In the genomic region with DNA sequence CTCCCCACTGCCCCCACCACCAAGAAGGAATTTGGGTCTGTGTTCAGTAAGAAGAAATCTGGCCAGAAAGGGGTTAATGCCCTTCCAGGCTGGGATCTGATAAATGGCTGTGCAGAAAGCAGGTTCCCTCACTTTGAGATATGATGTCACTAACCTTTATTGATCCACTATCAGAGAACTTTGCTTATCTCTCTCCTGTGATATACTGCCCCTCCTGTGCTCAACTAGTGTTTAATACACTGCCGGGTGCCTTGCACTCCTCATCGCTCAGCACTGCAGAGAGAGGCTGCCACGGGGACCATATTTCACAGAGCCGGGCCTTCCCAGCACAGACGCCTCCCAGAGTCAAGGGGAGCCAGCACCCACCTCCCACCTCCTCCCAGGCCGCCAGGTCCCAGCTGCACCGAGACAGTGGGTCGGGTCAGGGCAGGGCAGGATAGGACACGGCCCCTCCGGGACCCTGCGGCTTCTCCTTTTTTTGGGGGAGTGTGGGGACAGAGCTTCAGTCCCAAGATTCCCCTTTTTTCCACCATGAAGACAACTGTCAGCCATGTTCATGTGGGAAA, we compare ENCODE assay signal across 24 cellular contexts. TPM values are rescaled to one million over a fixed set of nuclear protein-coding genes. Genes with fewer than 3 reads are reported as not detected.
DNase-seq lines count a peak whose midpoint lies in the region; ATAC-seq and TF ChIP-seq lines count a peak whose summit lies in the region.
"Had no signal": no experiment of that assay in that cellular context is flagged by ENCODE, and none has a peak within 500 bp of the region (broad histone marks: within the 10 kb centered on the region; RNA-seq: fewer than 3 reads in every experiment).

No MANE protein-coding gene starts in this region.

- H3K27ac ChIP-seq in endodermal cell (ENCODE audit: low read depth, low read length) (no peak overlapping the region), sigmoid colon (peak overlapping the region in 1 of 4 donors; percentile 15), foreskin keratinocyte (no peak overlapping the region)

- TF ChIP-seq EP300 in sigmoid colon (IDR thresholded peaks at IDR 0.05), result no peak

- H3K27me3 ChIP-seq in endodermal cell (ENCODE audit: control insufficient read depth, insufficient read depth, low read length, poor library complexity, severe bottlenecking) (peaks cover 93% of the 10 kb centered on the region), sigmoid colon (no peaks in the 10 kb centered on the region), foreskin keratinocyte (no peaks in the 10 kb centered on the region)
- H3K27me3 ChIP-seq: heart right ventricle had no signal

- no peak overlapping the region for H3K9ac ChIP-seq in endodermal cell (ENCODE audit: extremely low read depth, low read length, poor library complexity, severe bottlenecking)
- H3K9ac ChIP-seq: SK-N-SH had no signal

- H3K4me1 ChIP-seq in endodermal cell (ENCODE audit: control insufficient read depth, insufficient read depth, low read length) (peaks cover 18% of the 10 kb centered on the region), sigmoid colon (peaks cover 0 to 93% (median 65%) of the 10 kb centered on the region in 4 donors), foreskin keratinocyte (peaks cover 9% of the 10 kb centered on the region)

- H3K27me3 Mint-ChIP-seq in endodermal cell (ENCODE audit: insufficient read depth) (peaks cover 99% of the 10 kb centered on the region), nephron (ENCODE audit: low read depth) (peaks cover 20% of the 10 kb centered on the region)
- H3K27me3 Mint-ChIP-seq: activated CD8-positive, alpha-beta memory T cell treated with anti-CD3 and anti-CD28 coated beads, Interleukin-2, amount 10 ng/mL, durations not matched to agents 7 days and 5 days; dendritic cell treated with granulocyte-macrophage colony-stimulating factor and Interleukin-4, amounts not matched to agents 40 ng/mL and 50 ng/mL, for 4 days; stimulated activated naive CD8-positive, alpha-beta T cell treated with anti-CD3 and anti-CD28 coated beads, Interleukin-15, Interleukin-2, amounts not matched to agents 100 ng/mL and 50 ng/mL, for 24 hours had no signal

- TF ChIP-seq CTCF in endodermal cell (conservative IDR thresholded peaks at IDR 0.05), result no peak
- TF ChIP-seq CTCF in nephron (IDR thresholded peaks at IDR 0.05; ENCODE audit: unreplicated experiment in 3 of 3), result no peak
- no peak for TF ChIP-seq CTCF in sigmoid colon (IDR thresholded peaks at IDR 0.05)
- TF ChIP-seq CTCF in foreskin keratinocyte (conservative IDR thresholded peaks at IDR 0.05), result no peak

- H3K4me3 Mint-ChIP-seq in endodermal cell, result no peak overlapping the region
- H3K4me3 Mint-ChIP-seq in nephron, result peak overlapping the region in 2 of 3 experiments; percentile 9 to 39
- H3K4me3 Mint-ChIP-seq: activated CD8-positive, alpha-beta memory T cell treated with anti-CD3 and anti-CD28 coated beads, Interleukin-2, amount 10 ng/mL, durations not matched to agents 7 days and 5 days; activated T-cell treated with anti-CD3 and anti-CD28 coated beads, Interleukin-2, amount 50 U/mL, for 4 hours; dendritic cell treated with granulocyte-macrophage colony-stimulating factor and Interleukin-4, amounts not matched to agents 40 ng/mL and 50 ng/mL, for 4 days; stimulated activated naive CD8-positive, alpha-beta T cell treated with anti-CD3 and anti-CD28 coated beads, Interleukin-15, Interleukin-2, amounts not matched to agents 100 ng/mL and 50 ng/mL, for 24 hours; WTC11 had no signal

- H3K4me3 ChIP-seq in endodermal cell (ENCODE audit: low read length), result no peak overlapping the region
- H3K4me3 ChIP-seq in sigmoid colon, result no peak overlapping the region
- H3K4me3 ChIP-seq: heart right ventricle, lung had no signal

- ATAC-seq in foreskin keratinocyte (no peak), GM18498 (IDR thresholded peaks at IDR 0.05; ENCODE audit: unreplicated experiment) (no peak)
- ATAC-seq: activated CD8-positive, alpha-beta memory T cell treated with anti-CD3 and anti-CD28 coated beads, Interleukin-2, amount 10 ng/mL, durations not matched to agents 7 days and 5 days; activated T-cell treated with anti-CD3 and anti-CD28 coated beads, Interleukin-2, amount 50 U/mL, for 4 hours; PC-3; WTC11 had no signal

- H3K9me3 Mint-ChIP-seq in endodermal cell, result no peaks in the 10 kb centered on the region
- no peaks in the 10 kb centered on the region for H3K9me3 Mint-ChIP-seq in nephron
- H3K9me3 Mint-ChIP-seq: activated T-cell treated with anti-CD3 and anti-CD28 coated beads, Interleukin-2, amount 50 U/mL, for 4 hours; dendritic cell treated with granulocyte-macrophage colony-stimulating factor and Interleukin-4, amounts not matched to agents 40 ng/mL and 50 ng/mL, for 4 days; stimulated activated naive CD8-positive, alpha-beta T cell treated with anti-CD3 and anti-CD28 coated beads, Interleukin-15, Interleukin-2, amounts not matched to agents 100 ng/mL and 50 ng/mL, for 24 hours; WTC11 had no signal

- TF ChIP-seq POLR2A in sigmoid colon (IDR thresholded peaks at IDR 0.05), result no peak

- peaks cover 38% of the 10 kb centered on the region for H3K4me1 Mint-ChIP-seq in endodermal cell
- peaks cover 84% of the 10 kb centered on the region for H3K4me1 Mint-ChIP-seq in nephron
- H3K4me1 Mint-ChIP-seq: activated CD8-positive, alpha-beta memory T cell treated with anti-CD3 and anti-CD28 coated beads, Interleukin-2, amount 10 ng/mL, durations not matched to agents 7 days and 5 days had no signal

- intact Hi-C loops in sigmoid colon (cut with DNase I), result no loop called here

- no peak overlapping the region for H3K27ac Mint-ChIP-seq in endodermal cell
- peak overlapping the region; percentile 36 to 74 (median 50) for H3K27ac Mint-ChIP-seq in nephron
- H3K27ac Mint-ChIP-seq: activated CD8-positive, alpha-beta memory T cell treated with anti-CD3 and anti-CD28 coated beads, Interleukin-2, amount 10 ng/mL, durations not matched to agents 7 days and 5 days; dendritic cell treated with granulocyte-macrophage colony-stimulating factor and Interleukin-4, amounts not matched to agents 40 ng/mL and 50 ng/mL, for 4 days; stimulated activated naive CD8-positive, alpha-beta T cell treated with anti-CD3 and anti-CD28 coated beads, Interleukin-15, Interleukin-2, amounts not matched to agents 100 ng/mL and 50 ng/mL, for 24 hours; WTC11 had no signal

- H3K36me3 Mint-ChIP-seq in endodermal cell (ENCODE audit: low read depth) (no peaks in the 10 kb centered on the region), nephron (ENCODE audit: low read depth) (no peaks in the 10 kb centered on the region)
- H3K36me3 Mint-ChIP-seq: activated CD8-positive, alpha-beta memory T cell treated with anti-CD3 and anti-CD28 coated beads, Interleukin-2, amount 10 ng/mL, durations not matched to agents 7 days and 5 days; WTC11 had no signal

- DNase-seq in HuH-7 (ENCODE audit: low spot score) (peak; percentile 66), endodermal cell (peak; percentile 47), sigmoid colon (peak; percentile 53), foreskin keratinocyte (no peak), DMS79 (lab: John Stamatoyannopoulos, UW) (no peak)
- no peak for DNase-seq in activated CD4-positive, alpha-beta T cell treated with anti-CD3 and anti-CD28 coated beads for 48 hours
- DNase-seq: activated CD8-positive, alpha-beta memory T cell treated with anti-CD3 and anti-CD28 coated beads, Interleukin-2, amount 10 ng/mL, durations not matched to agents 7 days and 5 days; activated T-cell treated with anti-CD3 and anti-CD28 coated beads, Interleukin-2, amount 50 U/mL, for 4 hours; central memory CD4-positive, alpha-beta T cell; DMS153; heart right ventricle; kidney glomerular epithelial cell; MM.1S; NCI-H1417; NCI-H2029 treated with DMSO at 0.1 percent for 48 hours; NCI-H526; PC-3; SK-N-SH had no signal

- WGBS in endodermal cell (ENCODE audit: insufficient coverage in 1 of 2, insufficient read length in 1 of 2), 2 experiments, result 83 to 88% methylated on average over 6 to 11 of the region's 11 CpGs
- WGBS in sigmoid colon, 2 donors, result 75 to 79% methylated on average over 11 of the region's 11 CpGs

- no peaks in the 10 kb centered on the region for H3K9me3 ChIP-seq in endodermal cell (ENCODE audit: control insufficient read depth, low read length)
- H3K9me3 ChIP-seq in sigmoid colon, result no peaks in the 10 kb centered on the region
- H3K9me3 ChIP-seq: heart right ventricle, SK-N-SH had no signal

- H3K36me3 ChIP-seq in endodermal cell (ENCODE audit: control insufficient read depth, insufficient read depth, low read length), result no peaks in the 10 kb centered on the region
- H3K36me3 ChIP-seq in sigmoid colon, result no peaks in the 10 kb centered on the region
- H3K36me3 ChIP-seq: heart right ventricle had no signal

RNA-seq across cellular contexts. Expression of gene ZFHX3, which starts 20.2 kb away (rescaled TPM):
- total RNA-seq in endodermal cell (1 to 10 TPM in 1 of 2 donors, under 1 TPM in 1; 0.79 to 2.2 TPM), sigmoid colon (10 to 100 TPM; 17.8 to 38.8 (median 19.1) TPM), foreskin keratinocyte (5.9 and 8.9 TPM in 2 replicates)
- 9.3 TPM for polyA plus RNA-seq in endodermal cell (2013, experiment 1 of 2)
- 10.4 TPM for polyA plus RNA-seq in endodermal cell (2013, experiment 2 of 2)
- polyA plus RNA-seq in sigmoid colon (1 to 10 TPM in 2 of 3 donors, under 1 TPM in 1; 0.69 to 4.3 (median 1.2) TPM), foreskin keratinocyte (1.1 and 1.2 TPM in 2 replicates)

Comparison
In these comparisons a context has a peak if more than half of its experiments do, and no peak if none do; other contexts are left out.
1. DNase-seq: peak in HuH-7 (single experiment), endodermal cell (single experiment) and sigmoid colon (single experiment); none in foreskin keratinocyte (0 of 2), activated CD4-positive, alpha-beta T cell treated with anti-CD3 and anti-CD28 coated beads for 48 hours (single experiment) and DMS79 (single experiment).